In genomic region chr12:20883288-20883687, GRCh38 we compare ENCODE assay signal across 22 cellular contexts.
DNase-seq lines count a peak whose midpoint lies in the region; ATAC-seq, FAIRE-seq and TF ChIP-seq lines count a peak whose summit lies in the region.
"Had no signal": no experiment of that assay in that cellular context is flagged by ENCODE, and none has a peak within 500 bp of the region (broad histone marks: within the 10 kb centered on the region; RNA-seq: fewer than 3 reads in every experiment).

No MANE protein-coding gene starts in this region.

- CTCF ChIA-PET in A549 (lab: Yijun Ruan, JAX): no interaction called here
- CTCF ChIA-PET in PC-3 (lab: Charles Lee): no interaction called here

- H3K36me3 ChIP-seq in PC-3 (ENCODE audit: low read depth, low read length): no peaks in the 10 kb centered on the region
- no peaks in the 10 kb centered on the region for H3K36me3 ChIP-seq in pancreas

- no TSS peak for BruUV-seq in PC-3 (replicated peaks; lab: Mats Ljungman, UMichigan)

- H4K20me1 ChIP-seq in PC-3 (ENCODE audit: low read length): no peaks in the 10 kb centered on the region

- H3K4me1 ChIP-seq in A549: peaks cover 36% of the 10 kb centered on the region
- peaks cover 5% of the 10 kb centered on the region for H3K4me1 ChIP-seq in PC-3 (ENCODE audit: insufficient read depth, low read length)
- H3K4me1 ChIP-seq in pancreas: no peaks in the 10 kb centered on the region

- H3K27ac Mint-ChIP-seq in HFFc6: no peak overlapping the region
- H3K27ac Mint-ChIP-seq: CD8-positive, alpha-beta T cell; dendritic cell treated with granulocyte-macrophage colony-stimulating factor and Interleukin-4, amounts not matched to agents 40 ng/mL and 50 ng/mL, for 4 days; stimulated activated effector memory CD8-positive, alpha-beta T cell treated with anti-CD3 and anti-CD28 coated beads, Interleukin-12 subunit alpha, Interleukin-12 subunit beta, amount 100 ng/mL, for 72 hours had no signal

- peaks cover 32% of the 10 kb centered on the region for H3K9me3 Mint-ChIP-seq in HFFc6

- intact Hi-C loops in PC-3 (cut with micrococcal nuclease) (loop anchor here (5.0 kb wide), 1 partner anchor 71 kb away; the partner anchor contains the start of gene SLCO1B3), pancreas (cut with DNase I) (no loop called here)

- H3F3A ChIP-seq in PC-3 (ENCODE audit: low read length, unreplicated experiment): no peaks in the 10 kb centered on the region

- DNase-seq in A549 (ENCODE audit: low read depth in 1 of 2, low spot score in 1 of 2): peak in 1 of 2 experiments; percentile 71
- DNase-seq in PC-3: peak; percentile 67
- DNase-seq in pancreas: peak in 2 of 6 donors; percentile 25 to 38
- no peak for DNase-seq in NCI-H2107 (lab: John Stamatoyannopoulos, UW)
- DNase-seq in HFFc6: no peak
- DNase-seq: activated CD4-positive, alpha-beta T cell treated with anti-CD3 and anti-CD28 coated beads, Interleukin-2, amount 50 U/mL, for 4 hours; activated T-cell treated with anti-CD3 and anti-CD28 coated beads for 4 hours; CD8-positive, alpha-beta T cell; DMS79 treated with DMSO at 0.1 percent for 48 hours; kidney glomerular epithelial cell; midbrain; NCI-H1436 treated with DMSO at 0.1 percent for 48 hours; NCI-H2227 treated with DMSO at 0.1 percent for 48 hours; trophoblast cell had no signal

- no peaks in the 10 kb centered on the region for H3K79me2 ChIP-seq in PC-3 (ENCODE audit: low read length)
- H3K79me2 ChIP-seq: hepatocyte had no signal

- ATAC-seq in A549 (peak; percentile 54 to 75; a peak in 3 of 6 replicates), PC-3 (peak; percentile 74), pancreas (peak; percentile 56 to 83 (median 66)), HG03354 (IDR thresholded peaks at IDR 0.05; ENCODE audit: poor library complexity, severe bottlenecking, unreplicated experiment) (no peak), HG02840 (IDR thresholded peaks at IDR 0.05; ENCODE audit: low FRiP score, unreplicated experiment) (no peak)
- ATAC-seq: CD8-positive, alpha-beta T cell; stimulated activated effector memory CD8-positive, alpha-beta T cell treated with anti-CD3 and anti-CD28 coated beads, Interleukin-12 subunit alpha, Interleukin-12 subunit beta, amount 100 ng/mL, for 72 hours had no signal

- H3K27me3 ChIP-seq in PC-3 (ENCODE audit: low read length): no peaks in the 10 kb centered on the region
- no peaks in the 10 kb centered on the region for H3K27me3 ChIP-seq in pancreas
- H3K27me3 ChIP-seq: hepatocyte had no signal

- H3K27me3 Mint-ChIP-seq in HFFc6 (ENCODE audit: insufficient read depth): peaks cover 2% of the 10 kb centered on the region; the same call in 1 of the 2 replicates
- H3K27me3 Mint-ChIP-seq: dendritic cell treated with granulocyte-macrophage colony-stimulating factor and Interleukin-4, amounts not matched to agents 40 ng/mL and 50 ng/mL, for 4 days had no signal

- H3K4me2 ChIP-seq in A549 (peak overlapping the region; percentile 62), PC-3 (ENCODE audit: low read length) (no peak overlapping the region)
- H3K4me2 ChIP-seq: hepatocyte had no signal

- TF ChIP-seq EP300 in A549 (IDR thresholded peaks at IDR 0.05): peak; percentile 21 to 55; a peak in 1 of 5 replicates

- no peaks in the 10 kb centered on the region for H3K4me1 Mint-ChIP-seq in HFFc6 (ENCODE audit: low read depth)
- H3K4me1 Mint-ChIP-seq: neural crest cell; stimulated activated effector memory CD8-positive, alpha-beta T cell treated with anti-CD3 and anti-CD28 coated beads, Interleukin-12 subunit alpha, Interleukin-12 subunit beta, amount 100 ng/mL, for 72 hours had no signal

- POLR2A ChIA-PET in A549 (lab: Yijun Ruan, JAX) (no interaction called here), PC-3 (lab: Charles Lee; ENCODE audit: unreplicated experiment) (no interaction called here)

- H3K4me3 ChIP-seq in A549 (no peak overlapping the region), PC-3 (ENCODE audit: low read length) (no peak overlapping the region), pancreas (no peak overlapping the region)
- H3K4me3 ChIP-seq: hepatocyte had no signal

- FAIRE-seq in A549 (lab: Jason Lieb, UNC) (peak; percentile 78), endometrium (lab: Jason Lieb, UNC) (peak; percentile 64), pancreas (lab: Jason Lieb, UNC) (peak; percentile 81)
- FAIRE-seq: HTR-8/SVneo had no signal

- H3K27ac ChIP-seq in A549 (peak overlapping the region in 1 of 2 experiments; percentile 61; a peak in 2 of 6 replicates), PC-3 (ENCODE audit: low read length) (no peak overlapping the region), pancreas (no peak overlapping the region)
- H3K27ac ChIP-seq: hepatocyte had no signal

- no peaks in the 10 kb centered on the region for H3K9me2 ChIP-seq in PC-3 (replicated peaks; ENCODE audit: low read length)

- H3K36me3 Mint-ChIP-seq in HFFc6 (ENCODE audit: low read depth): no peaks in the 10 kb centered on the region
- H3K36me3 Mint-ChIP-seq: CD8-positive, alpha-beta T cell; stimulated activated effector memory CD8-positive, alpha-beta T cell treated with anti-CD3 and anti-CD28 coated beads, Interleukin-12 subunit alpha, Interleukin-12 subunit beta, amount 100 ng/mL, for 72 hours had no signal

- peak in 1 of 2 experiments; percentile 45; a peak in 2 of 5 replicates for TF ChIP-seq RAD21 in A549 (conservative IDR thresholded peaks at IDR 0.05 in 1 of 2, IDR thresholded peaks at IDR 0.05 in 1 of 2)

- H2AFZ ChIP-seq in PC-3 (ENCODE audit: low read length): no peak overlapping the region
- H2AFZ ChIP-seq: hepatocyte had no signal

- no peak for TF ChIP-seq CTCF in A549 (IDR thresholded peaks at IDR 0.05)
- no peak for TF ChIP-seq CTCF in PC-3 (conservative IDR thresholded peaks at IDR 0.05; ENCODE audit: low read depth, low read length)
- TF ChIP-seq CTCF in pancreas (IDR thresholded peaks at IDR 0.05): no peak
- no peak for TF ChIP-seq CTCF in HFFc6 (IDR thresholded peaks at IDR 0.05)

- no peak overlapping the region for H3K9ac ChIP-seq in PC-3 (ENCODE audit: low read length)

- no peak overlapping the region for H3K4me3 Mint-ChIP-seq in HFFc6
- H3K4me3 Mint-ChIP-seq: CD8-positive, alpha-beta T cell; dendritic cell treated with granulocyte-macrophage colony-stimulating factor and Interleukin-4, amounts not matched to agents 40 ng/mL and 50 ng/mL, for 4 days; neural crest cell; stimulated activated effector memory CD8-positive, alpha-beta T cell treated with anti-CD3 and anti-CD28 coated beads, Interleukin-12 subunit alpha, Interleukin-12 subunit beta, amount 100 ng/mL, for 72 hours had no signal

- H3K9me3 ChIP-seq in A549: peaks cover 7% of the 10 kb centered on the region; the same call in 2 of the 3 replicates
- no peaks in the 10 kb centered on the region for H3K9me3 ChIP-seq in PC-3 (ENCODE audit: low read length)
- no peaks in the 10 kb centered on the region for H3K9me3 ChIP-seq in pancreas

- no peak for TF ChIP-seq POLR2A in A549 (IDR thresholded peaks at IDR 0.05; ENCODE audit: low read length)

TF ChIP-seq in A549, 52 proteins besides CTCF, POLR2A, EP300 and RAD21 (continues in another document):
- TF ChIP-seq USF2 (IDR thresholded peaks at IDR 0.05) (no peak), ESRRA (IDR thresholded peaks at IDR 0.05; ENCODE audit: borderline replicate concordance, low read length) (no peak), RNF2 (IDR thresholded peaks at IDR 0.05; ENCODE audit: borderline replicate concordance, low read depth) (no peak), BCL3 (IDR thresholded peaks at IDR 0.05) (peak; percentile 66; the same call in 1 of the 3 replicates), MYC (IDR thresholded peaks at IDR 0.05; ENCODE audit: borderline replicate concordance, low read length) (no peak), HOXB5 (CRISPR knock-in tag; IDR thresholded peaks at IDR 0.05) (no peak), FOSL2 (IDR thresholded peaks at IDR 0.05) (peak; percentile 50), FOSL2 (CRISPR knock-in tag; IDR thresholded peaks at IDR 0.05) (no peak; the same call in 1 of the 2 replicates), ZC3H11A (IDR thresholded peaks at IDR 0.05) (no peak), FOSB (CRISPR knock-in tag; IDR thresholded peaks at IDR 0.05) (no peak)

Comparison
In these comparisons a context has a peak if more than half of its experiments do, and no peak if none do; other contexts are left out.
1. ATAC-seq: peak in A549 (2 of 2), PC-3 (single experiment) and pancreas (4 of 4); none in HG03354 (single experiment) and HG02840 (single experiment).